ENCODE assay signal across 1 cellular context in the genomic region with DNA sequence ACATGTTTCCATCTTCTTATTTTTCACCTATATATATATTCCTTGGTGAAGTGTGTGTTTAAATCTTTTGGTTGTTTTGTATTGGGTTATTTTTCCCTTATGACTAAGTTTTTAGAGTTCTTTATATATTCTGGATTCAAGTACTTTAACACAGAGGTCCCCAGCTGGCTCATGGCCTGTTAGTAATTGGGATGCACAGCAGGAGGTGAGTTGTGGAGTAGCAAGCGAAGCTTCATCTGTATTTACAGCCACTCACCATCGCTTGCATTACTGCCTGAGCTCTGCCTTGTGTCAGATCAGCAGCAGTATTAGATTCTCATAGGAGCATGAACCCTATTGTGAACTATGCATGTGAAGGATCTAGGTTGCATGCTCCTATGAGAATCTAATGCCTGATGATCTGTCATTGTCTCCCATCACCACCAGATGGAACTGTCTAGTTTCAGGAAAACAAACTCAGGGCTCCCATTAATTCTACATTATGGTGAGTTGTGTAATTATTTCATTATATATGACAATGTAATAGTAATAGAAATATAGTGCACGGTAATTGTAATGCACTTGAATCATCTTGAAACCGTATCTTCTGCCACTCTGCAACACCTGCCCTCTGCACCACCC.
TF ChIP-seq lines count a peak whose summit lies in the region.

No MANE protein-coding gene starts in this region.

TF ChIP-seq in IMR-90, 13 proteins besides CTCF, POLR2A, EP300 and RAD21 (continued from another document):
- TF ChIP-seq MAZ (IDR thresholded peaks at IDR 0.05; ENCODE audit: borderline replicate concordance, low read depth, low read length): no peak
- TF ChIP-seq MXI1 (IDR thresholded peaks at IDR 0.05; ENCODE audit: borderline replicate concordance, low read depth, low read length): no peak
- no peak for TF ChIP-seq FOS (IDR thresholded peaks at IDR 0.05; ENCODE audit: low read depth, low read length)
- TF ChIP-seq, protein P1, sequence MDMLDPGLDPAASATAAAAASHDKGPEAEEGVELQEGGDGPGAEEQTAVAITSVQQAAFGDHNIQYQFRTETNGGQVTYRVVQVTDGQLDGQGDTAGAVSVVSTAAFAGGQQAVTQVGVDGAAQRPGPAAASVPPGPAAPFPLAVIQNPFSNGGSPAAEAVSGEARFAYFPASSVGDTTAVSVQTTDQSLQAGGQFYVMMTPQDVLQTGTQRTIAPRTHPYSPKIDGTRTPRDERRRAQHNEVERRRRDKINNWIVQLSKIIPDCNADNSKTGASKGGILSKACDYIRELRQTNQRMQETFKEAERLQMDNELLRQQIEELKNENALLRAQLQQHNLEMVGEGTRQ (IDR thresholded peaks at IDR 0.05; ENCODE audit: low read depth, low read length): no peak
- TF ChIP-seq CEBPB (IDR thresholded peaks at IDR 0.05; ENCODE audit: low read depth, low read length): no peak
- no peak for TF ChIP-seq RCOR1 (IDR thresholded peaks at IDR 0.05; ENCODE audit: insufficient replicate concordance, low read length)
- no peak for TF ChIP-seq NFE2L2 (IDR thresholded peaks at IDR 0.05; ENCODE audit: low read depth, low read length)
